Comparison of ENCODE assay signal across 2 cellular contexts in genomic region chr12:6262211-6262610, GRCh38.
TF ChIP-seq lines count a peak whose summit lies in the region.

No MANE protein-coding gene starts in this region.

TF ChIP-seq in HCT116, 20 proteins besides CTCF, POLR2A, EP300 and RAD21:
- TF ChIP-seq CEBPB (IDR thresholded peaks at IDR 0.05; ENCODE audit: low read depth) (no peak), CBX3 (IDR thresholded peaks at IDR 0.05; ENCODE audit: low read depth) (no peak), MAX (IDR thresholded peaks at IDR 0.05) (no peak), ZNF274 (IDR thresholded peaks at IDR 0.05; ENCODE audit: low read depth, low read length) (no peak), POLR2AphosphoS5 (IDR thresholded peaks at IDR 0.05; ENCODE audit: low read depth, low read length) (no peak), EGR1 (IDR thresholded peaks at IDR 0.05; ENCODE audit: low read depth) (no peak), EZH2 (IDR thresholded peaks at IDR 0.05) (no peak), SRF (IDR thresholded peaks at IDR 0.05; ENCODE audit: low read depth) (no peak)
- TF ChIP-seq, protein P1, sequence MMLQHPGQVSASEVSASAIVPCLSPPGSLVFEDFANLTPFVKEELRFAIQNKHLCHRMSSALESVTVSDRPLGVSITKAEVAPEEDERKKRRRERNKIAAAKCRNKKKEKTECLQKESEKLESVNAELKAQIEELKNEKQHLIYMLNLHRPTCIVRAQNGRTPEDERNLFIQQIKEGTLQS (IDR thresholded peaks at IDR 0.05): no peak
TF ChIP-seq in HCT116: peak in this region for 0.

TF ChIP-seq in K562, 482 proteins besides CTCF, POLR2A, EP300 and RAD21:
- TF ChIP-seq, protein P2, sequence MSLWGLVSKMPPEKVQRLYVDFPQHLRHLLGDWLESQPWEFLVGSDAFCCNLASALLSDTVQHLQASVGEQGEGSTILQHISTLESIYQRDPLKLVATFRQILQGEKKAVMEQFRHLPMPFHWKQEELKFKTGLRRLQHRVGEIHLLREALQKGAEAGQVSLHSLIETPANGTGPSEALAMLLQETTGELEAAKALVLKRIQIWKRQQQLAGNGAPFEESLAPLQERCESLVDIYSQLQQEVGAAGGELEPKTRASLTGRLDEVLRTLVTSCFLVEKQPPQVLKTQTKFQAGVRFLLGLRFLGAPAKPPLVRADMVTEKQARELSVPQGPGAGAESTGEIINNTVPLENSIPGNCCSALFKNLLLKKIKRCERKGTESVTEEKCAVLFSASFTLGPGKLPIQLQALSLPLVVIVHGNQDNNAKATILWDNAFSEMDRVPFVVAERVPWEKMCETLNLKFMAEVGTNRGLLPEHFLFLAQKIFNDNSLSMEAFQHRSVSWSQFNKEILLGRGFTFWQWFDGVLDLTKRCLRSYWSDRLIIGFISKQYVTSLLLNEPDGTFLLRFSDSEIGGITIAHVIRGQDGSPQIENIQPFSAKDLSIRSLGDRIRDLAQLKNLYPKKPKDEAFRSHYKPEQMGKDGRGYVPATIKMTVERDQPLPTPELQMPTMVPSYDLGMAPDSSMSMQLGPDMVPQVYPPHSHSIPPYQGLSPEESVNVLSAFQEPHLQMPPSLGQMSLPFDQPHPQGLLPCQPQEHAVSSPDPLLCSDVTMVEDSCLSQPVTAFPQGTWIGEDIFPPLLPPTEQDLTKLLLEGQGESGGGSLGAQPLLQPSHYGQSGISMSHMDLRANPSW (CRISPR knock-in tag; IDR thresholded peaks at IDR 0.05): no peak
- TF ChIP-seq GABPA (tag; conservative IDR thresholded peaks at IDR 0.05; ENCODE audit: low read depth): no peak
